ENCODE assay signal across 8 cellular contexts in the genomic region with DNA sequence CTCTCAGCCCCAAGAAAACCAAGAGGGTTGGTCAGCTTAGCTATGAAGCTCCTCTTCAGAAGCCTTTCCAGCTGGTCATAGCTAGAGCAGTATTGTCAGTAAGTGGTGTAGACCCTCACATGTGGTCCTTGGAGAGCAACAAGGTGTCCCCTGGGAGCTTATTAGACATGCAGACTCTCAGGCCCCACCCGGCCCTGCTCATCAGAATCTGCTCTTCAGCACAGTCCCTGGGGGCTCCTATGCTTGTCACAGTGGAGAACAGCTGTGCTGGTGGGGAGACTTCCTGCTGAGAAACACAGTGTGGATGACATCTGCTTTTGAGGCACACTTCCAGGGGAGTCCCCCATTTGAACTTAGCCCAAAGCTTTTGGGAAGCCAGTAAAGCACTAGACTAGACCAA. TPM values are rescaled to one million over a fixed set of nuclear protein-coding genes. Genes with fewer than 3 reads are reported as not detected.
DNase-seq lines count a peak whose midpoint lies in the region; ATAC-seq and TF ChIP-seq lines count a peak whose summit lies in the region.

No MANE protein-coding gene starts in this region.

- TF ChIP-seq CTCF in GM12865 (IDR thresholded peaks at IDR 0.05; ENCODE audit: insufficient read depth, low read depth, low read length, missing control alignments): no peak

- DNase-seq in GM12865 (ENCODE audit: low read depth): peak; percentile 91
- DNase-seq in NCI-H524 (lab: John Stamatoyannopoulos, UW): peak; percentile 98 to 99
- no peak for DNase-seq in RPMI8226
- no peak for DNase-seq in H7
- no peak for DNase-seq in left lobe of liver (ENCODE audit: low spot score)
- DNase-seq in stimulated activated effector memory CD8-positive, alpha-beta T cell treated with anti-CD3 and anti-CD28 coated beads, Interleukin-12 subunit alpha, Interleukin-12 subunit beta, amount 100 ng/mL, for 72 hours (ENCODE audit: low spot score in 2 of 2): no peak

- H3K4me3 ChIP-seq in GM12865 (ENCODE audit: low read depth, low read length): no peak overlapping the region
- no peak overlapping the region for H3K4me3 ChIP-seq in H7 (ENCODE audit: insufficient read depth, low read depth, low read length)

- H3K9me3 Mint-ChIP-seq in stimulated activated effector memory CD8-positive, alpha-beta T cell treated with anti-CD3 and anti-CD28 coated beads, Interleukin-12 subunit alpha, Interleukin-12 subunit beta, amount 100 ng/mL, for 72 hours: no peaks in the 10 kb centered on the region

- no peaks in the 10 kb centered on the region for H3K36me3 Mint-ChIP-seq in stimulated activated effector memory CD8-positive, alpha-beta T cell treated with anti-CD3 and anti-CD28 coated beads, Interleukin-12 subunit alpha, Interleukin-12 subunit beta, amount 100 ng/mL, for 72 hours

- H3K27ac Mint-ChIP-seq in stimulated activated effector memory CD8-positive, alpha-beta T cell treated with anti-CD3 and anti-CD28 coated beads, Interleukin-12 subunit alpha, Interleukin-12 subunit beta, amount 100 ng/mL, for 72 hours: no peak overlapping the region

- H3K36me3 ChIP-seq in H7 (replicated peaks; ENCODE audit: control insufficient read depth, insufficient read depth, low read length): no peaks in the 10 kb centered on the region

- no peak overlapping the region for H3K4me3 Mint-ChIP-seq in stimulated activated effector memory CD8-positive, alpha-beta T cell treated with anti-CD3 and anti-CD28 coated beads, Interleukin-12 subunit alpha, Interleukin-12 subunit beta, amount 100 ng/mL, for 72 hours

- ATAC-seq in GM19455 (IDR thresholded peaks at IDR 0.05; ENCODE audit: unreplicated experiment): peak; percentile 60
- peak; percentile 79 for ATAC-seq in HG03064 (IDR thresholded peaks at IDR 0.05; ENCODE audit: low read depth, unreplicated experiment)
- no peak for ATAC-seq in left lobe of liver
- no peak for ATAC-seq in stimulated activated effector memory CD8-positive, alpha-beta T cell treated with anti-CD3 and anti-CD28 coated beads, Interleukin-12 subunit alpha, Interleukin-12 subunit beta, amount 100 ng/mL, for 72 hours

- H3K4me1 Mint-ChIP-seq in stimulated activated effector memory CD8-positive, alpha-beta T cell treated with anti-CD3 and anti-CD28 coated beads, Interleukin-12 subunit alpha, Interleukin-12 subunit beta, amount 100 ng/mL, for 72 hours: peaks cover 14% of the 10 kb centered on the region

- peaks cover 5% of the 10 kb centered on the region for H3K27me3 ChIP-seq in H7 (ENCODE audit: control insufficient read depth, insufficient read depth, low read length)

RNA-seq across cellular contexts. Expression of a gene that starts 21.9 kb away (rescaled TPM):
- total RNA-seq in H7 (2014; rRNA removed; shearing (Covaris generic)): 58.3 and 82.0 TPM in 2 replicates
- total RNA-seq in left lobe of liver: 0.13 TPM

Comparison
In these comparisons a context has a peak if more than half of its experiments do, and no peak if none do; other contexts are left out.
1. DNase-seq: peak in GM12865 (single experiment) and NCI-H524 (2 of 2); none in RPMI8226 (single experiment), H7 (single experiment), left lobe of liver (single experiment) and stimulated activated effector memory CD8-positive, alpha-beta T cell treated with anti-CD3 and anti-CD28 coated beads, Interleukin-12 subunit alpha, Interleukin-12 subunit beta, amount 100 ng/mL, for 72 hours (0 of 2).
2. ATAC-seq: peak in GM19455 (single experiment) and HG03064 (single experiment); none in left lobe of liver (single experiment) and stimulated activated effector memory CD8-positive, alpha-beta T cell treated with anti-CD3 and anti-CD28 coated beads, Interleukin-12 subunit alpha, Interleukin-12 subunit beta, amount 100 ng/mL, for 72 hours (single experiment).
3. RNA of a gene that starts 21.9 kb away (total RNA-seq): 58.3 to 82.0 TPM in H7; 0.13 TPM in left lobe of liver (single experiment); every median in the first group is over 10 times any median in the second.